8 cellular contexts compared by ENCODE assay signal in the genomic region with DNA sequence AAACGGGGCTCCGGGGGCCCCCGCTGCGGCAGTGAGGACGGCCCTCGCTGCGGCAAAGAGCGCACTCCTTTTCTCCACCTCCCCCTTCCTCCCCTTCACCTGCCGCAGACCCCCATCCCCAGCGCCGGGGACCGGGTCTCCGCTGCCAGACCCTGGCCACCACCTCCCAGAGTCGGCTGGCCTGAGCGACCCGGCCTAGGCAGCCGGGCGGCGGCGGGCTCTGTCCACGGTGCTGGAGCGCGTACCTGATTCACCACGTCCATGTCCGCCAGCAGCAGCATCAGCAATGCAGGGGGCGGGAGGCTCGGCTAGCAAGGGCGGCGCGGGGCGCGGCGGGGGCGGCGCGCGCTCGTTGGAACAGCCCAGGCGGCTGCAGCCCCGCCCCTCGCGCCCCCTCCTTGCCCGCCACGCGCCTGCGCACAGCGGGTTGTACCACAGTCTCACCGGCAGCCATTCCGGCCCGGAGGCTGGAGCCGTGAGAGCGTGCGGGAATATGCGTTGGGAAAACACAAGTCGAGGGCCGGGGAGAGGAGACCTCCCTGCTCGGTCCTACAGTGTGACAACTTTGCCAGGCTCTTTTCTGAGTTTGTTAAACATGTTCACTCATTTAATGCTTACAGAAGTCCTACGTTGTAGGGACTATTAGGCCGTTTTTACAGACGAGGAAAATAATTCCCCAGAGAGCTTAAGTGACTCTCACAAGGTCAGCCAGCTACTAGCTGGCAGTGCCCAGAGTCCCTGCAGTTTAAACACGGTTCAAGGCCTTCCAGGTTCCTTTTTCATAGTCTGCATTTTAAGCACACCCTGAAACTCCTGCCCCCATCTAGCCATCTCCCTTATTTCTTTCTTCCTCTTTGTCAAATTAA. TPM values are rescaled to one million over a fixed set of nuclear protein-coding genes. Genes with fewer than 3 reads are reported as not detected.
A peak's percentile ranks its signal among the peaks of the same experiment; 100 is the strongest.
DNase-seq lines count a peak whose midpoint lies in the region; ATAC-seq and TF ChIP-seq lines count a peak whose summit lies in the region.

A gene (minus strand): TSS at position 288 of the 866 bp plus-strand sequence. CDS start 7 bp downstream, at position 281.

- H3K27me3 ChIP-seq in PC-9 (ENCODE audit: insufficient read depth, low read depth), result no peaks in the 10 kb centered on the region

- H3K27me3 Mint-ChIP-seq in activated T-cell treated with anti-CD3 and anti-CD28 coated beads, Interleukin-2, amount 50 U/mL, for 72 hours (ENCODE audit: low read depth), result peaks cover 6% of the 10 kb centered on the region
- H3K27me3 Mint-ChIP-seq in natural killer cell (ENCODE audit: low read depth in 2 of 2), result no peaks in the 10 kb centered on the region
- no peaks in the 10 kb centered on the region for H3K27me3 Mint-ChIP-seq in stimulated activated memory B cell treated with anti-CD40 and anti-IgM and Interleukin-4, amounts not matched to agents 10 μg/mL and 1 μg/mL and 100 μg/mL, for 72 hours

- no peak for TF ChIP-seq CTCF in PC-9 (conservative IDR thresholded peaks at IDR 0.05)
- TF ChIP-seq CTCF in natural killer cell (IDR thresholded peaks at IDR 0.05), result no peak

- CTCF ChIA-PET in PC-9 (lab: Charles Lee), result no interaction called here

- POLR2A ChIA-PET in PC-9 (lab: Charles Lee; ENCODE audit: unreplicated experiment), result interaction anchor here (0.6 kb wide), 1 partner anchor 9 kb away, joined by 3 read pairs; no protein-coding TSS in a partner anchor

- peaks cover 21% of the 10 kb centered on the region for H3K4me1 Mint-ChIP-seq in activated T-cell treated with anti-CD3 and anti-CD28 coated beads, Interleukin-2, amount 50 U/mL, for 72 hours (ENCODE audit: low read depth)
- H3K4me1 Mint-ChIP-seq in natural killer cell, result peaks cover 0 to 19% of the 10 kb centered on the region in 2 donors
- H3K4me1 Mint-ChIP-seq in stimulated activated memory B cell treated with anti-CD40 and anti-IgM and Interleukin-4, amounts not matched to agents 10 μg/mL and 1 μg/mL and 100 μg/mL, for 72 hours, result peaks cover 21% of the 10 kb centered on the region

- H3K27ac Mint-ChIP-seq in activated T-cell treated with anti-CD3 and anti-CD28 coated beads, Interleukin-2, amount 50 U/mL, for 72 hours, result peak within 1 kb of the TSS; percentile 33
- H3K27ac Mint-ChIP-seq in natural killer cell, result no peak within 1 kb of the TSS
- H3K27ac Mint-ChIP-seq in stimulated activated memory B cell treated with anti-CD40 and anti-IgM and Interleukin-4, amounts not matched to agents 10 μg/mL and 1 μg/mL and 100 μg/mL, for 72 hours, result peak within 1 kb of the TSS; percentile 68

- no peaks in the 10 kb centered on the region for H4K20me1 ChIP-seq in PC-9 (ENCODE audit: insufficient read depth)

- H3K4me1 ChIP-seq in PC-9 (replicated peaks; ENCODE audit: insufficient read depth), result no peaks in the 10 kb centered on the region

- H3K9me3 ChIP-seq in PC-9 (ENCODE audit: insufficient read depth, low read depth), result no peaks in the 10 kb centered on the region

- peak within 1 kb of the TSS; percentile 40; the same call in 1 of the 2 replicates for H3K4me3 ChIP-seq in PC-9

- ATAC-seq in GM21515 (IDR thresholded peaks at IDR 0.05; ENCODE audit: unreplicated experiment) (peak; percentile 93), natural killer cell (peak; percentile 99 to 100 (median 99))
- ATAC-seq in activated T-cell treated with anti-CD3 and anti-CD28 coated beads, Interleukin-2, amount 50 U/mL, for 72 hours (replicated peaks in 1 of 2), result peak; percentile 94 to 97
- ATAC-seq in stimulated activated memory B cell treated with anti-CD40 and anti-IgM and Interleukin-4, amounts not matched to agents 10 μg/mL and 1 μg/mL and 100 μg/mL, for 72 hours, result peak; percentile 99

- H3K36me3 Mint-ChIP-seq in activated T-cell treated with anti-CD3 and anti-CD28 coated beads, Interleukin-2, amount 50 U/mL, for 72 hours (ENCODE audit: insufficient read depth in 2 of 2), result no peaks in the 10 kb centered on the region
- H3K36me3 Mint-ChIP-seq in natural killer cell, result no peaks in the 10 kb centered on the region
- no peaks in the 10 kb centered on the region for H3K36me3 Mint-ChIP-seq in stimulated activated memory B cell treated with anti-CD40 and anti-IgM and Interleukin-4, amounts not matched to agents 10 μg/mL and 1 μg/mL and 100 μg/mL, for 72 hours

- peak; percentile 62 for DNase-seq in DMS153 (lab: John Stamatoyannopoulos, UW)
- DNase-seq in HuH-7 (ENCODE audit: low spot score), result peak; percentile 97
- peak; percentile 44 to 76 for DNase-seq in PC-9
- DNase-seq in activated T-cell treated with anti-CD3 and anti-CD28 coated beads, Interleukin-2, amount 50 U/mL, for 72 hours, result peak; percentile 90 to 92
- DNase-seq in fibroblast of gingiva (ENCODE audit: low read depth), result peak; percentile 78
- peak; percentile 85 for DNase-seq in natural killer cell

- no peaks in the 10 kb centered on the region for H3K36me3 ChIP-seq in PC-9 (ENCODE audit: low read depth)

- no peak within 1 kb of the TSS for H3K27ac ChIP-seq in PC-9

- BruUV-seq in PC-9 (replicated peaks; lab: Mats Ljungman, UMichigan), result no TSS peak

- no peaks in the 10 kb centered on the region for H3K79me2 ChIP-seq in PC-9 (ENCODE audit: low read depth)

- intact Hi-C loops in PC-9 (cut with micrococcal nuclease; ENCODE audit: unreplicated experiment) (no loop called here), natural killer cell (cut with micrococcal nuclease) (loop anchor here (1.0 kb wide), 2 partner anchors 9 to 69 kb away; a partner anchor contains a TSS)

- no peaks in the 10 kb centered on the region for H3F3A ChIP-seq in PC-9 (ENCODE audit: insufficient read depth, low read depth)

- no peaks in the 10 kb centered on the region for H3K9me3 Mint-ChIP-seq in activated T-cell treated with anti-CD3 and anti-CD28 coated beads, Interleukin-2, amount 50 U/mL, for 72 hours
- H3K9me3 Mint-ChIP-seq in natural killer cell, result no peaks in the 10 kb centered on the region
- no peaks in the 10 kb centered on the region for H3K9me3 Mint-ChIP-seq in stimulated activated memory B cell treated with anti-CD40 and anti-IgM and Interleukin-4, amounts not matched to agents 10 μg/mL and 1 μg/mL and 100 μg/mL, for 72 hours

- peak within 1 kb of the TSS; percentile 69 for H3K4me2 ChIP-seq in PC-9

- H3K9me2 ChIP-seq in PC-9 (ENCODE audit: insufficient read depth), result no peaks in the 10 kb centered on the region

- H3K4me3 Mint-ChIP-seq in activated T-cell treated with anti-CD3 and anti-CD28 coated beads, Interleukin-2, amount 50 U/mL, for 72 hours, result peak within 1 kb of the TSS; percentile 64 to 83
- peak within 1 kb of the TSS; percentile 52 for H3K4me3 Mint-ChIP-seq in natural killer cell
- peak within 1 kb of the TSS; percentile 68 for H3K4me3 Mint-ChIP-seq in stimulated activated memory B cell treated with anti-CD40 and anti-IgM and Interleukin-4, amounts not matched to agents 10 μg/mL and 1 μg/mL and 100 μg/mL, for 72 hours

- 0 out of 2 replicates have a peak within 1 kb of the TSS, but pooled peaks have one; percentile 67 for H2AFZ ChIP-seq in PC-9

RNA-seq across cellular contexts. Expression of the gene that starts here (rescaled TPM):
- 0.44 and 0.63 TPM in 2 replicates for total RNA-seq in PC-9 (2021)
- 10 to 100 TPM in 1 of 2 donors, 1 to 10 TPM in 1; 8.7 to 15.9 TPM for total RNA-seq in activated T-cell treated with anti-CD3 and anti-CD28 coated beads, Interleukin-2, amount 50 U/mL, for 72 hours
- total RNA-seq in natural killer cell, result 1 to 10 TPM in 1 of 3 donors, under 1 TPM in 2; 0.36 to 1.0 (median 0.80) TPM

Comparison
In these comparisons a context has a peak if more than half of its experiments do, and no peak if none do; other contexts are left out.
1. Peak in DNase-seq, H3K4me3 ChIP-seq and H3K4me2 ChIP-seq in PC-9; RNA of the gene not detected or under 1 TPM.
2. H3K27ac Mint-ChIP-seq: peak in activated T-cell treated with anti-CD3 and anti-CD28 coated beads, Interleukin-2, amount 50 U/mL, for 72 hours (single experiment) and stimulated activated memory B cell treated with anti-CD40 and anti-IgM and Interleukin-4, amounts not matched to agents 10 μg/mL and 1 μg/mL and 100 μg/mL, for 72 hours (single experiment); none in natural killer cell (0 of 2).
3. Peak in every context shown above with its lines, with median percentiles within 50 percentile points of each other: DNase-seq, ATAC-seq and H3K4me3 Mint-ChIP-seq.